14 cellular contexts compared by ENCODE assay signal in the genomic region with DNA sequence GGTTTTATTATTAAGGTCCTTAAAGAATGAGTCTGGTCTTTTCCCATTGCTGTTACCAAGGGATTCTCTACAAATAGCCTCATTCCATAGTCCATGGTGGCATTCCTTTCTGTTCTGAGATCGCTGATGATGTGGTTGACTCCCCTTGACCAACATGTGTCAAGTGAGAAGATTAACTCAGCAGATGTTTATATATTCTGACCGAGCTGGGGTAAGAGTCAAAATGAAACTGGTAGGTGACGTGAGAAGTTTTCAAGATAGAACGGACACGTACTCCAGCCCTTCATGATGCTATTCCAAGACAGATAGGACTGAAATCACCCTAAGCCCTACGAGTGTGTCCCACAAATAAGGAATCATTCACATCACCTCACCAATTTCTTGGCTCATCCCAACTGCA.
DNase-seq lines count a peak whose midpoint lies in the region; ATAC-seq and TF ChIP-seq lines count a peak whose summit lies in the region.
"Had no signal": no experiment of that assay in that cellular context is flagged by ENCODE, and none has a peak within 500 bp of the region (broad histone marks: within the 10 kb centered on the region; RNA-seq: fewer than 3 reads in every experiment).

No MANE protein-coding gene starts in this region.

- peaks cover 39% of the 10 kb centered on the region for H3K4me1 ChIP-seq in left ventricle myocardium inferior
- H3K4me1 ChIP-seq: adrenal gland had no signal

- intact Hi-C loops in left ventricle myocardium inferior (cut with micrococcal nuclease) (no loop called here), cardiac septum (cut with DNase I) (no loop called here)

- peak overlapping the region; percentile 9 for H3K27ac ChIP-seq in left ventricle myocardium inferior (replicated peaks)
- H3K27ac ChIP-seq: adrenal gland had no signal

- no peaks in the 10 kb centered on the region for H3K9me3 ChIP-seq in left ventricle myocardium inferior (replicated peaks)
- H3K9me3 ChIP-seq: adrenal gland had no signal

- no peaks in the 10 kb centered on the region for H3K27me3 ChIP-seq in left ventricle myocardium inferior (ENCODE audit: low read depth)
- H3K27me3 ChIP-seq: adrenal gland had no signal

- H3K4me3 ChIP-seq in left ventricle myocardium inferior, result no peak overlapping the region
- H3K4me3 ChIP-seq: adrenal gland had no signal

- no peaks in the 10 kb centered on the region for H3K36me3 ChIP-seq in left ventricle myocardium inferior
- H3K36me3 ChIP-seq: adrenal gland had no signal

- no peak for TF ChIP-seq CTCF in left ventricle myocardium inferior (IDR thresholded peaks at IDR 0.05; ENCODE audit: borderline replicate concordance)

- DNase-seq in left ventricle myocardium inferior, result no peak
- no peak for DNase-seq in cardiac septum (ENCODE audit: low spot score)
- DNase-seq in hepatic stellate cell (ENCODE audit: low spot score), result no peak
- DNase-seq in GDM1 (lab: John Stamatoyannopoulos, UW), result no peak
- no peak for DNase-seq in NCI-H2227 (lab: John Stamatoyannopoulos, UW; ENCODE audit: unreplicated experiment)
- DNase-seq: activated CD8-positive, alpha-beta T cell treated with anti-CD3 and anti-CD28 coated beads, Interleukin-2, amount 10 ng/mL, durations not matched to agents 7 days and 5 days; adrenal gland; DMS53; NCI-H526 treated with DMSO at 0.1 percent for 48 hours; SW 1271 had no signal

- peak; percentile 98 for ATAC-seq in GM21723 (IDR thresholded peaks at IDR 0.05; ENCODE audit: unreplicated experiment)
- ATAC-seq in HG03135 (IDR thresholded peaks at IDR 0.05; ENCODE audit: unreplicated experiment), result peak; percentile 98
- no peak for ATAC-seq in esophagus mucosa
- ATAC-seq: activated CD8-positive, alpha-beta T cell treated with anti-CD3 and anti-CD28 coated beads, Interleukin-2, amount 10 ng/mL, durations not matched to agents 7 days and 5 days; HCT116 had no signal
